13 cellular contexts compared by ENCODE assay signal in genomic region chr16:83968483-83968865, GRCh38. TPM values are rescaled to one million over a fixed set of nuclear protein-coding genes. Genes with fewer than 3 reads are reported as not detected.
DNase-seq lines count a peak whose midpoint lies in the region; TF ChIP-seq lines count a peak whose summit lies in the region.
"Had no signal": no experiment of that assay in that cellular context is flagged by ENCODE, and none has a peak within 500 bp of the region (broad histone marks: within the 10 kb centered on the region; RNA-seq: fewer than 3 reads in every experiment).

No MANE protein-coding gene starts in this region.

- H2AFZ ChIP-seq in osteoblast (ENCODE audit: low read length) = no peak overlapping the region

- H3K27me3 ChIP-seq in HUES6 (ENCODE audit: control insufficient read depth, insufficient read depth, low read length) (peaks cover 18% of the 10 kb centered on the region), esophagus muscularis mucosa (peaks cover 0 to 24% (median 0%) of the 10 kb centered on the region in 4 donors), osteoblast (ENCODE audit: insufficient read depth, low read length) (peaks cover 6% of the 10 kb centered on the region)
- no peaks in the 10 kb centered on the region for H3K27me3 ChIP-seq in CD8-positive, alpha-beta memory T cell (ENCODE audit: insufficient read depth, low read length, poor library complexity, severe bottlenecking)
- H3K27me3 ChIP-seq: right lobe of liver had no signal

- H3K27me3 Mint-ChIP-seq in CD8-positive, alpha-beta memory T cell = peaks cover 14 to 17% of the 10 kb centered on the region in 2 donors
- peaks cover 35% of the 10 kb centered on the region for H3K27me3 Mint-ChIP-seq in activated T-cell treated with anti-CD3 and anti-CD28 coated beads, Interleukin-2, amount 50 U/mL, for 24 hours

- DNase-seq in D341Med (ENCODE audit: low spot score) = peak; percentile 84
- DNase-seq in esophagus muscularis mucosa (ENCODE audit: extremely low spot score) = no peak
- peak; percentile 94 for DNase-seq in osteoblast (ENCODE audit: insufficient read length, low spot score, missing footprints)
- no peak for DNase-seq in foreskin melanocyte
- no peak for DNase-seq in CD8-positive, alpha-beta memory T cell
- no peak for DNase-seq in activated T-cell treated with anti-CD3 and anti-CD28 coated beads, Interleukin-2, amount 50 U/mL, for 24 hours
- DNase-seq: activated naive CD4-positive, alpha-beta T cell treated with anti-CD3 and anti-CD28 coated beads, Interleukin-2, amount 50 U/mL, for 16 hours; NCI-H1694 treated with DMSO at 0.1 percent for 48 hours had no signal

- no peak overlapping the region for H3K4me3 Mint-ChIP-seq in CD8-positive, alpha-beta memory T cell
- no peak overlapping the region for H3K4me3 Mint-ChIP-seq in activated T-cell treated with anti-CD3 and anti-CD28 coated beads, Interleukin-2, amount 50 U/mL, for 24 hours

- no peaks in the 10 kb centered on the region for H3K79me2 ChIP-seq in osteoblast (ENCODE audit: insufficient read depth, low read length)

- peaks cover 7% of the 10 kb centered on the region for H3K4me1 ChIP-seq in HUES6 (ENCODE audit: control insufficient read depth, insufficient read depth, low read length)
- peaks cover 0 to 14% (median 10%) of the 10 kb centered on the region in 4 donors for H3K4me1 ChIP-seq in esophagus muscularis mucosa
- no peaks in the 10 kb centered on the region for H3K4me1 ChIP-seq in osteoblast (ENCODE audit: insufficient read depth, low read length)
- no peaks in the 10 kb centered on the region for H3K4me1 ChIP-seq in CD8-positive, alpha-beta memory T cell (ENCODE audit: insufficient read depth, low read length)

- TF ChIP-seq CTCF in esophagus muscularis mucosa (IDR thresholded peaks at IDR 0.05) = no peak
- no peak for TF ChIP-seq CTCF in osteoblast (IDR thresholded peaks at IDR 0.05; ENCODE audit: extremely low read depth, low read depth, low read length)

- H3K9me3 Mint-ChIP-seq in CD8-positive, alpha-beta memory T cell = no peaks in the 10 kb centered on the region
- no peaks in the 10 kb centered on the region for H3K9me3 Mint-ChIP-seq in activated T-cell treated with anti-CD3 and anti-CD28 coated beads, Interleukin-2, amount 50 U/mL, for 24 hours
- H3K9me3 Mint-ChIP-seq: central memory CD8-positive, alpha-beta T cell had no signal

- H3K27ac Mint-ChIP-seq in CD8-positive, alpha-beta memory T cell = no peak overlapping the region
- no peak overlapping the region for H3K27ac Mint-ChIP-seq in activated T-cell treated with anti-CD3 and anti-CD28 coated beads, Interleukin-2, amount 50 U/mL, for 24 hours

- TF ChIP-seq POLR2A in esophagus muscularis mucosa (IDR thresholded peaks at IDR 0.05; ENCODE audit: low read depth) = no peak

- H4K20me1 ChIP-seq in osteoblast (ENCODE audit: insufficient read depth, low read length) = no peaks in the 10 kb centered on the region

- H3K27ac ChIP-seq in HUES6 (ENCODE audit: low read depth, low read length) (no peak overlapping the region), esophagus muscularis mucosa (replicated peaks in 1 of 4) (no peak overlapping the region), osteoblast (ENCODE audit: low read depth, low read length) (no peak overlapping the region)
- no peak overlapping the region for H3K27ac ChIP-seq in CD8-positive, alpha-beta memory T cell (ENCODE audit: low read depth, low read length)
- H3K27ac ChIP-seq: right lobe of liver, SJSA1 had no signal

- CTCF ChIA-PET in CD8-positive, alpha-beta memory T cell (lab: Charles Lee) = no interaction called here

- no peak overlapping the region for H3K9ac ChIP-seq in HUES6 (ENCODE audit: low read length)

- TF ChIP-seq EP300 in esophagus muscularis mucosa (IDR thresholded peaks at IDR 0.05) = no peak

- H3K36me3 Mint-ChIP-seq in CD8-positive, alpha-beta memory T cell = no peaks in the 10 kb centered on the region
- no peaks in the 10 kb centered on the region for H3K36me3 Mint-ChIP-seq in activated T-cell treated with anti-CD3 and anti-CD28 coated beads, Interleukin-2, amount 50 U/mL, for 24 hours (ENCODE audit: low read depth)

- no peaks in the 10 kb centered on the region for H3K9me3 ChIP-seq in HUES6 (ENCODE audit: control insufficient read depth, insufficient read depth, low read depth, low read length)
- H3K9me3 ChIP-seq in esophagus muscularis mucosa = no peaks in the 10 kb centered on the region
- no peaks in the 10 kb centered on the region for H3K9me3 ChIP-seq in osteoblast (ENCODE audit: low read depth, low read length)
- no peaks in the 10 kb centered on the region for H3K9me3 ChIP-seq in CD8-positive, alpha-beta memory T cell (ENCODE audit: low read length)
- H3K9me3 ChIP-seq: right lobe of liver, SJSA1 had no signal

- POLR2A ChIA-PET in CD8-positive, alpha-beta memory T cell (lab: Charles Lee) = no interaction called here

- no peak overlapping the region for H3K4me2 ChIP-seq in osteoblast (ENCODE audit: insufficient read depth, low read length)

- H3K4me3 ChIP-seq in HUES6 (ENCODE audit: low read depth, low read length) (peak overlapping the region; percentile 58), esophagus muscularis mucosa (peak overlapping the region; percentile 36 to 56 (median 48)), osteoblast (ENCODE audit: insufficient read depth, low read length) (no peak overlapping the region)
- no peak overlapping the region for H3K4me3 ChIP-seq in CD8-positive, alpha-beta memory T cell (ENCODE audit: low read length)
- H3K4me3 ChIP-seq: right lobe of liver, SJSA1 had no signal

- 2% methylated on average over 10 of the region's 68 CpGs for WGBS in esophagus muscularis mucosa

- intact Hi-C loops in esophagus muscularis mucosa (cut with DNase I) = loop anchor here (2.0 to 5.0 kb wide), 2 partner anchors 94 to 519 kb away; no protein-coding TSS in a partner anchor

- no peaks in the 10 kb centered on the region for H3K36me3 ChIP-seq in HUES6 (ENCODE audit: control insufficient read depth, insufficient read depth, low read length)
- peaks cover 7 to 31% (median 24%) of the 10 kb centered on the region in 4 donors for H3K36me3 ChIP-seq in esophagus muscularis mucosa
- no peaks in the 10 kb centered on the region for H3K36me3 ChIP-seq in osteoblast (ENCODE audit: insufficient read depth, low read length)
- no peaks in the 10 kb centered on the region for H3K36me3 ChIP-seq in CD8-positive, alpha-beta memory T cell (ENCODE audit: insufficient read depth, low read length)

- H3K4me1 Mint-ChIP-seq in CD8-positive, alpha-beta memory T cell = peaks cover 2 to 7% (median 5%) of the 10 kb centered on the region in 3 donors
- H3K4me1 Mint-ChIP-seq in activated T-cell treated with anti-CD3 and anti-CD28 coated beads, Interleukin-2, amount 50 U/mL, for 24 hours (ENCODE audit: low read depth) = peaks cover 4% of the 10 kb centered on the region

RNA-seq across cellular contexts. Expression of gene NECAB2, which starts 0.4 kb away (rescaled TPM):
- total RNA-seq in esophagus muscularis mucosa (not detected), osteoblast (0.29 and 0.72 TPM in 2 replicates)
- total RNA-seq in CD8-positive, alpha-beta memory T cell = not detected
- not detected for polyA plus RNA-seq in CD8-positive, alpha-beta memory T cell
- total RNA-seq: SJSA1 had no signal
- polyA plus RNA-seq: esophagus had no signal

RNA-seq across cellular contexts. Expression of gene OSGIN1, which starts 15.4 kb away (rescaled TPM):
- total RNA-seq in esophagus muscularis mucosa (10 to 100 TPM in 3 of 4 donors, 1 to 10 TPM in 1; 7.1 to 17.6 (median 13.8) TPM), osteoblast (3.6 and 5.0 TPM in 2 replicates)
- total RNA-seq in CD8-positive, alpha-beta memory T cell = under 1 TPM; 0.83 to 0.86 TPM
- 0.21 TPM for polyA plus RNA-seq in CD8-positive, alpha-beta memory T cell

Comparison
In these comparisons a context has a peak if more than half of its experiments do, and no peak if none do; other contexts are left out.
1. DNase-seq: peak in D341Med (single experiment) and osteoblast (single experiment); none in esophagus muscularis mucosa (single experiment), foreskin melanocyte (single experiment), CD8-positive, alpha-beta memory T cell (0 of 5) and activated T-cell treated with anti-CD3 and anti-CD28 coated beads, Interleukin-2, amount 50 U/mL, for 24 hours (single experiment).
2. H3K4me3 ChIP-seq: peak in HUES6 (single experiment) and esophagus muscularis mucosa (4 of 4); none in osteoblast (single experiment) and CD8-positive, alpha-beta memory T cell (single experiment).